Comparison of ENCODE assay signal across 8 cellular contexts in genomic region chr12:56128669-56129209, GRCh38. TPM values are rescaled to one million over a fixed set of nuclear protein-coding genes. Genes with fewer than 3 reads are reported as not detected.
DNase-seq lines count a peak whose midpoint lies in the region; ATAC-seq and FAIRE-seq lines count a peak whose summit lies in the region.

No MANE protein-coding gene starts in this region.

- no peak for FAIRE-seq in small intestine (lab: Jason Lieb, UNC)

- no peaks in the 10 kb centered on the region for H3K27me3 ChIP-seq in CD8-positive, alpha-beta memory T cell (ENCODE audit: insufficient read depth, low read length, poor library complexity, severe bottlenecking)
- no peaks in the 10 kb centered on the region for H3K27me3 ChIP-seq in HUES48 (ENCODE audit: control insufficient read depth, insufficient read depth, low read length)
- H3K27me3 ChIP-seq in adipocyte (replicated peaks; ENCODE audit: control insufficient read depth, insufficient read depth, low read length), result no peaks in the 10 kb centered on the region
- no peaks in the 10 kb centered on the region for H3K27me3 ChIP-seq in iPS DF 6.9 (ENCODE audit: control insufficient read depth, insufficient read depth, low read length)
- H3K27me3 ChIP-seq in small intestine (ENCODE audit: control insufficient read depth in 2 of 2, insufficient read depth in 2 of 2, low read length in 2 of 2), result no peaks in the 10 kb centered on the region

- POLR2A ChIA-PET in CD8-positive, alpha-beta memory T cell (lab: Charles Lee), result interaction anchor here (0.6 to 4.5 kb wide), 17 partner anchors 8 to 311 kb away, joined by 3 to 58 read pairs (median 6); partner anchors contain the start of genes IL23A, MYL6, MYL6B and ORMDL2

- H3K9me3 ChIP-seq in CD8-positive, alpha-beta memory T cell (ENCODE audit: low read length), result no peaks in the 10 kb centered on the region
- H3K9me3 ChIP-seq in HUES48 (ENCODE audit: control insufficient read depth, insufficient read depth, low read length), result no peaks in the 10 kb centered on the region
- H3K9me3 ChIP-seq in adipocyte (ENCODE audit: control insufficient read depth, low read length), result no peaks in the 10 kb centered on the region
- H3K9me3 ChIP-seq in iPS DF 6.9 (ENCODE audit: control insufficient read depth, insufficient read depth, low read length), result no peaks in the 10 kb centered on the region
- no peaks in the 10 kb centered on the region for H3K9me3 ChIP-seq in small intestine (ENCODE audit: control insufficient read depth, low read depth)

- H3K9me3 Mint-ChIP-seq in CD8-positive, alpha-beta memory T cell, result no peaks in the 10 kb centered on the region

- peak overlapping the region; percentile 90 for H3K27ac ChIP-seq in CD8-positive, alpha-beta memory T cell (ENCODE audit: low read depth, low read length)
- peak overlapping the region; percentile 95 for H3K27ac ChIP-seq in HUES48 (ENCODE audit: low read depth, low read length)
- no peak overlapping the region for H3K27ac ChIP-seq in iPS DF 6.9 (ENCODE audit: low read length)
- H3K27ac ChIP-seq in small intestine (ENCODE audit: low read depth in 1 of 2, low read length in 1 of 2), result peak overlapping the region; percentile 71 to 79

- CTCF ChIA-PET in CD8-positive, alpha-beta memory T cell (lab: Charles Lee), result interaction anchor here (0.6 to 8.6 kb wide), 15 partner anchors 11 to 500 kb away, joined by 3 to 121 read pairs (median 5); partner anchors contain the start of genes CD63, MYL6, MYL6B and PA2G4

- H3K4me1 Mint-ChIP-seq in CD8-positive, alpha-beta memory T cell, result peaks cover 58 to 74% (median 71%) of the 10 kb centered on the region in 3 donors

- H3K9ac ChIP-seq in HUES48 (ENCODE audit: low read depth, low read length), result peak overlapping the region; percentile 80
- H3K9ac ChIP-seq in adipocyte (ENCODE audit: low read length), result peak overlapping the region; percentile 98

- H3K36me3 Mint-ChIP-seq in CD8-positive, alpha-beta memory T cell, result peaks cover 26 to 51% (median 27%) of the 10 kb centered on the region in 3 donors

- peaks cover 54% of the 10 kb centered on the region for H3K4me1 ChIP-seq in CD8-positive, alpha-beta memory T cell (ENCODE audit: insufficient read depth, low read length)
- H3K4me1 ChIP-seq in HUES48 (ENCODE audit: control insufficient read depth, insufficient read depth, low read length) (peaks cover 19% of the 10 kb centered on the region), adipocyte (ENCODE audit: control insufficient read depth, insufficient read depth, low read length) (peaks cover 38% of the 10 kb centered on the region), iPS DF 6.9 (ENCODE audit: control insufficient read depth, insufficient read depth, low read length) (no peaks in the 10 kb centered on the region; the same call in 1 of the 2 replicates), small intestine (ENCODE audit: control insufficient read depth in 2 of 2, insufficient read depth in 1 of 2, low read depth in 1 of 2, low read length in 1 of 2) (no peaks in the 10 kb centered on the region)

- H3K36me3 ChIP-seq in CD8-positive, alpha-beta memory T cell (ENCODE audit: insufficient read depth, low read length), result peaks cover 33% of the 10 kb centered on the region
- H3K36me3 ChIP-seq in HUES48 (ENCODE audit: control insufficient read depth, insufficient read depth, low read length), result peaks cover 34% of the 10 kb centered on the region
- H3K36me3 ChIP-seq in adipocyte (ENCODE audit: control insufficient read depth, insufficient read depth, low read length, severe bottlenecking), result peaks cover 35% of the 10 kb centered on the region
- peaks cover 29% of the 10 kb centered on the region for H3K36me3 ChIP-seq in iPS DF 6.9 (ENCODE audit: control insufficient read depth, insufficient read depth, low read length)
- peaks cover 2 to 6% of the 10 kb centered on the region in 2 donors for H3K36me3 ChIP-seq in small intestine (ENCODE audit: control insufficient read depth in 2 of 2, insufficient read depth in 2 of 2, low read length in 2 of 2)

- peak in 2 of 5 donors; percentile 26 to 49 for DNase-seq in CD8-positive, alpha-beta memory T cell
- DNase-seq in adipocyte (ENCODE audit: low read depth) (peak; percentile 68), iPS DF 6.9 (ENCODE audit: low read depth, low spot score) (no peak), small intestine (no peak), AML-193 (lab: John Stamatoyannopoulos, UW) (no peak), NCI-H2107 treated with DMSO at 0.1 percent for 48 hours (lab: John Stamatoyannopoulos, UW; ENCODE audit: unreplicated experiment) (no peak)

- H3K4me3 ChIP-seq in CD8-positive, alpha-beta memory T cell (ENCODE audit: low read length), result peak overlapping the region; percentile 90
- H3K4me3 ChIP-seq in HUES48 (ENCODE audit: low read depth, low read length) (peak overlapping the region; percentile 82), adipocyte (ENCODE audit: low read length) (peak overlapping the region; percentile 96), iPS DF 6.9 (ENCODE audit: low read length) (peak overlapping the region; percentile 70), small intestine (ENCODE audit: low read depth in 1 of 2, low read length in 2 of 2) (peak overlapping the region; percentile 76 to 85)

- WGBS in iPS DF 6.9 (ENCODE audit: insufficient coverage, insufficient read length), result no CpG with 5 or more reads among the region's 21 CpGs
- WGBS in small intestine, 3 donors, result 0 to 1% (median 0%) methylated on average over 21 of the region's 21 CpGs

- ATAC-seq in GM18502 (IDR thresholded peaks at IDR 0.05; ENCODE audit: poor library complexity, unreplicated experiment), result no peak

- H3K27ac Mint-ChIP-seq in CD8-positive, alpha-beta memory T cell, result peak overlapping the region; percentile 90 to 99 (median 98)

- H3K4me3 Mint-ChIP-seq in CD8-positive, alpha-beta memory T cell, result peak overlapping the region; percentile 86 to 99 (median 98)

- peaks cover 0 to 2% of the 10 kb centered on the region in 2 donors for H3K27me3 Mint-ChIP-seq in CD8-positive, alpha-beta memory T cell

RNA-seq across cellular contexts. Expression of gene ESYT1, which starts 0.7 kb away (rescaled TPM):
- total RNA-seq in CD8-positive, alpha-beta memory T cell, result 100 to 1,000 TPM; 185 to 191 TPM
- 374 TPM for polyA plus RNA-seq in CD8-positive, alpha-beta memory T cell
- 10 to 100 TPM in 1 of 3 donors, 1 to 10 TPM in 2; 2.7 to 51.8 (median 7.8) TPM for polyA plus RNA-seq in small intestine

RNA-seq across cellular contexts. Expression of gene ZC3H10, which starts 10.7 kb away (rescaled TPM):
- 1 to 10 TPM; 8.1 to 9.0 TPM for total RNA-seq in CD8-positive, alpha-beta memory T cell
- 3.2 TPM for polyA plus RNA-seq in CD8-positive, alpha-beta memory T cell
- 1 to 10 TPM; 1.1 to 2.8 (median 1.3) TPM for polyA plus RNA-seq in small intestine

RNA-seq across cellular contexts. Expression of gene RPL41, which starts 12.3 kb away (rescaled TPM):
- 1,000 to 10,000 TPM; 5,711 to 5,990 TPM for total RNA-seq in CD8-positive, alpha-beta memory T cell
- polyA plus RNA-seq in CD8-positive, alpha-beta memory T cell, result 7,268 TPM
- 1,000 to 10,000 TPM; 3,267 to 7,277 (median 6,102) TPM for polyA plus RNA-seq in small intestine

RNA-seq across cellular contexts. Expression of gene MYL6B, which starts 23.6 kb away (rescaled TPM):
- 10 to 100 TPM; 68.6 to 70.0 TPM for total RNA-seq in CD8-positive, alpha-beta memory T cell
- polyA plus RNA-seq in CD8-positive, alpha-beta memory T cell, result 6.2 TPM
- polyA plus RNA-seq in small intestine, result 10 to 100 TPM; 24.8 to 31.2 (median 28.6) TPM

RNA-seq across cellular contexts. Expression of gene PA2G4, which starts 24.4 kb away (rescaled TPM):
- total RNA-seq in CD8-positive, alpha-beta memory T cell, result 100 to 1,000 TPM; 468 to 504 TPM
- 249 TPM for polyA plus RNA-seq in CD8-positive, alpha-beta memory T cell
- 100 to 1,000 TPM in 1 of 3 donors, 10 to 100 TPM in 2; 63.7 to 156 (median 68.6) TPM for polyA plus RNA-seq in small intestine
